Comparison of ENCODE assay signal across 20 cellular contexts in the genomic region with DNA sequence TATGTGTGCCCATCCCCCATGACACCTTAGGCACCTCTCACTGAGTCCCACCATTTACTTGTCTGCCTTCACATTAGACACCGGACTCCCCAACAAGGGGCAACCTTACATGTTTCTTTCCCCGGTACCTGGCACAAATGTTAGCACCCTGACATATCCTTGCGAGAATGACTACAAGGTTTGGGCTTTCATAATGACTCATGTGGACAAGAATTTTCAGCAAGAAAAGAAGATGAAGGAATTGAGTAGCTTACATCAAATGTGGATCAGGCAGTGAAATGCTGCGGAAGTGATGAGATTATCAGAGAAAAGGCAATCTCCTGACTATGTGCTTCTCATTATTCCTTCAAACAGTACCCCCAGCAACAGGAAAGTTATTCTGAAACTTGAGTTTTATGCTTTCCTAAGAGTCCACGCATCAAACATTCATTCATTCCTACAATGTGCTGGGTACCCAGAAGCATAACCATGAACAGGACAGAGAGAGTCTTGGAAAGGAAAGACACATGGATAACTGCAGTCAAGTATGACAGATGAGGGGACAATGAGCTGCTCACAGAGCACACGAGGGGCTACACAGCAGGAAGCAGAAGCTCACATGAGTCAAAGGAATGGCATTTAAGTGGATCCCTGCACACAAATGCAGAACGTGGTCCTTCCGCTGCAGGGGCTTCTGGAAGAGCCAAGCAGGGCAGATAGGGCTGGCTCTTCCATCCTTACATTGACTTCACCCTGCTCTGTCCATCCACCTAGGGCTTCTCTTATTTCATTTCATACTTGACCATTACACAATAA.
A peak's percentile ranks its signal among the peaks of the same experiment; 100 is the strongest.
DNase-seq lines count a peak whose midpoint lies in the region; ATAC-seq and TF ChIP-seq lines count a peak whose summit lies in the region.
"Had no signal": no experiment of that assay in that cellular context is flagged by ENCODE, and none has a peak within 500 bp of the region (broad histone marks: within the 10 kb centered on the region; RNA-seq: fewer than 3 reads in every experiment).

No MANE protein-coding gene starts in this region.

- peak; percentile 68 for DNase-seq in ELF-1 (ENCODE audit: low read depth, low spot score)
- DNase-seq in fibroblast of pulmonary artery (ENCODE audit: low read depth), result peak; percentile 19
- DNase-seq in renal cortical epithelial cell (ENCODE audit: low read depth), result peak; percentile 38
- no peak for DNase-seq in DMS153 (lab: John Stamatoyannopoulos, UW)
- DNase-seq in caudate nucleus (lab: John Stamatoyannopoulos, UW), result no peak
- no peak for DNase-seq in SHP77 (lab: John Stamatoyannopoulos, UW)
- DNase-seq in stimulated activated naive CD4-positive, alpha-beta T cell treated with Interleukin-2 at 50 U/mL for 16 hours (lab: John Stamatoyannopoulos, UW), result no peak
- DNase-seq: activated B cell treated with CpG ODN at 0.5 μM for 24 hours; effector memory CD4-positive, alpha-beta T cell; H9; hippocampal formation; left colon; NCI-H146; NK-92 treated with Interleukin-12 subunit alpha and Interleukin-12 subunit beta, amount 100 ng/mL, for 24 hours; nucleus accumbens; Right ventricle myocardium superior; sigmoid colon; substantia nigra had no signal

- TF ChIP-seq CTCF in fibroblast of pulmonary artery (IDR thresholded peaks at IDR 0.05; ENCODE audit: low read length, missing control alignments), result no peak

- peak; percentile 35 for ATAC-seq in SK-N-SH treated with all-trans-retinoic acid at 6 μM for 48 hours
- ATAC-seq: activated T-helper 17 cell treated with anti-CD3 and anti-CD28 coated beads, Interleukin-2, amount 50 U/mL, for 72 hours; left colon had no signal

- H3K4me3 ChIP-seq in fibroblast of pulmonary artery (replicated peaks; ENCODE audit: low read depth, low read length), result no peak overlapping the region
- H3K4me3 ChIP-seq: sigmoid colon had no signal

- H3K27ac ChIP-seq in caudate nucleus (ENCODE audit: low read depth, low read length), result no peak overlapping the region
- H3K27ac ChIP-seq: sigmoid colon had no signal

TF ChIP-seq in SK-N-SH treated with all-trans-retinoic acid at 6 μM for 48 hours, 23 proteins besides CTCF, POLR2A, EP300 and RAD21:
- TF ChIP-seq ZNF565 (CRISPR knock-in tag; conservative IDR thresholded peaks at IDR 0.05; ENCODE audit: low read depth) (no peak), SNAI2 (CRISPR knock-in tag; IDR thresholded peaks at IDR 0.05) (no peak), TCF4 (CRISPR knock-in tag; IDR thresholded peaks at IDR 0.05; ENCODE audit: borderline replicate concordance) (no peak), ARNTL (CRISPR knock-in tag; IDR thresholded peaks at IDR 0.05; ENCODE audit: borderline replicate concordance, low read depth) (no peak), ZNF70 (CRISPR knock-in tag; IDR thresholded peaks at IDR 0.05) (no peak), ZNF8 (CRISPR knock-in tag; IDR thresholded peaks at IDR 0.05) (no peak), POU6F1 (CRISPR knock-in tag; IDR thresholded peaks at IDR 0.05; ENCODE audit: borderline replicate concordance, low read depth) (no peak), OSR1 (CRISPR knock-in tag; IDR thresholded peaks at IDR 0.05) (no peak), TSHZ2 (CRISPR knock-in tag; IDR thresholded peaks at IDR 0.05) (no peak), RARB (CRISPR knock-in tag; IDR thresholded peaks at IDR 0.05) (no peak), CSDC2 (CRISPR knock-in tag; IDR thresholded peaks at IDR 0.05) (no peak), GLIS3 (CRISPR knock-in tag; IDR thresholded peaks at IDR 0.05) (no peak), ESRRG (CRISPR knock-in tag; IDR thresholded peaks at IDR 0.05) (no peak), ISL1 (CRISPR knock-in tag; IDR thresholded peaks at IDR 0.05) (no peak), ZFP3 (CRISPR knock-in tag; IDR thresholded peaks at IDR 0.05) (no peak), ZC3H10 (CRISPR knock-in tag; IDR thresholded peaks at IDR 0.05) (no peak), PPARA (CRISPR knock-in tag; IDR thresholded peaks at IDR 0.05; ENCODE audit: borderline replicate concordance) (no peak), BACH2 (CRISPR knock-in tag; IDR thresholded peaks at IDR 0.05; ENCODE audit: borderline replicate concordance) (no peak)
- TF ChIP-seq, protein P1, sequence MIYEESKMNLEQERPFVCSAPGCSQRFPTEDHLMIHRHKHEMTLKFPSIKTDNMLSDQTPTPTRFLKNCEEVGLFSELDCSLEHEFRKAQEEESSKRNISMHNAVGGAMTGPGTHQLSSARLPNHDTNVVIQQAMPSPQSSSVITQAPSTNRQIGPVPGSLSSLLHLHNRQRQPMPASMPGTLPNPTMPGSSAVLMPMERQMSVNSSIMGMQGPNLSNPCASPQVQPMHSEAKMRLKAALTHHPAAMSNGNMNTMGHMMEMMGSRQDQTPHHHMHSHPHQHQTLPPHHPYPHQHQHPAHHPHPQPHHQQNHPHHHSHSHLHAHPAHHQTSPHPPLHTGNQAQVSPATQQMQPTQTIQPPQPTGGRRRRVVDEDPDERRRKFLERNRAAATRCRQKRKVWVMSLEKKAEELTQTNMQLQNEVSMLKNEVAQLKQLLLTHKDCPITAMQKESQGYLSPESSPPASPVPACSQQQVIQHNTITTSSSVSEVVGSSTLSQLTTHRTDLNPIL (CRISPR knock-in tag; IDR thresholded peaks at IDR 0.05; ENCODE audit: low read depth), result no peak
- TF ChIP-seq, protein P2, sequence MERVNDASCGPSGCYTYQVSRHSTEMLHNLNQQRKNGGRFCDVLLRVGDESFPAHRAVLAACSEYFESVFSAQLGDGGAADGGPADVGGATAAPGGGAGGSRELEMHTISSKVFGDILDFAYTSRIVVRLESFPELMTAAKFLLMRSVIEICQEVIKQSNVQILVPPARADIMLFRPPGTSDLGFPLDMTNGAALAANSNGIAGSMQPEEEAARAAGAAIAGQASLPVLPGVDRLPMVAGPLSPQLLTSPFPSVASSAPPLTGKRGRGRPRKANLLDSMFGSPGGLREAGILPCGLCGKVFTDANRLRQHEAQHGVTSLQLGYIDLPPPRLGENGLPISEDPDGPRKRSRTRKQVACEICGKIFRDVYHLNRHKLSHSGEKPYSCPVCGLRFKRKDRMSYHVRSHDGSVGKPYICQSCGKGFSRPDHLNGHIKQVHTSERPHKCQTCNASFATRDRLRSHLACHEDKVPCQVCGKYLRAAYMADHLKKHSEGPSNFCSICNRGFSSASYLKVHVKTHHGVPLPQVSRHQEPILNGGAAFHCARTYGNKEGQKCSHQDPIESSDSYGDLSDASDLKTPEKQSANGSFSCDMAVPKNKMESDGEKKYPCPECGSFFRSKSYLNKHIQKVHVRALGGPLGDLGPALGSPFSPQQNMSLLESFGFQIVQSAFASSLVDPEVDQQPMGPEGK (CRISPR knock-in tag; IDR thresholded peaks at IDR 0.05; ENCODE audit: borderline replicate concordance), result no peak

Comparison
In these comparisons a context has a peak if more than half of its experiments do, and no peak if none do; other contexts are left out.
1. DNase-seq: peak in ELF-1 (single experiment), fibroblast of pulmonary artery (single experiment) and renal cortical epithelial cell (single experiment); none in DMS153 (single experiment), caudate nucleus (0 of 61), SHP77 (0 of 2) and stimulated activated naive CD4-positive, alpha-beta T cell treated with Interleukin-2 at 50 U/mL for 16 hours (single experiment).